ENCODE assay signal across 1 cellular context in the genomic region with DNA sequence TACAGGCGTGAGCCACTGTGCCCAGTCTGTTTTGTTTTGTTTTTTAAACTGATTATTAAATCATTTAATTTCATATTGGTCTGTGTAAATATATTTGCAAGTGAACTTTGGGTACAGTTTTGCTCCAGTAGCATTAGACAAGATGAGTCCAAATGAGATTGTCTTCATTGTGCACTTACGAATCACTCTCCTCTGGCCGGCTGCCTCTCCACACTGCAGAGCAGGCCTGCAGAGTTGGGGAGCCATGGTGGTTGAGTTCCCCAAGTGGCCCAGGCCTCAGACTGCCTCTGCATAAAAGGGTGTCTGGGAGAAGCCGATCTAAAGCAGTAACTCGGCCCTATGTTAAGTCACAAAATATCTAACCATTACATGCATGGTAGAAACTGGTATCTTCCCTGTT.
TF ChIP-seq lines count a peak whose summit lies in the region.

No MANE protein-coding gene starts in this region.

TF ChIP-seq in IMR-90, 13 proteins besides CTCF, POLR2A, EP300 and RAD21 (continued from another document):
- TF ChIP-seq, protein P1, sequence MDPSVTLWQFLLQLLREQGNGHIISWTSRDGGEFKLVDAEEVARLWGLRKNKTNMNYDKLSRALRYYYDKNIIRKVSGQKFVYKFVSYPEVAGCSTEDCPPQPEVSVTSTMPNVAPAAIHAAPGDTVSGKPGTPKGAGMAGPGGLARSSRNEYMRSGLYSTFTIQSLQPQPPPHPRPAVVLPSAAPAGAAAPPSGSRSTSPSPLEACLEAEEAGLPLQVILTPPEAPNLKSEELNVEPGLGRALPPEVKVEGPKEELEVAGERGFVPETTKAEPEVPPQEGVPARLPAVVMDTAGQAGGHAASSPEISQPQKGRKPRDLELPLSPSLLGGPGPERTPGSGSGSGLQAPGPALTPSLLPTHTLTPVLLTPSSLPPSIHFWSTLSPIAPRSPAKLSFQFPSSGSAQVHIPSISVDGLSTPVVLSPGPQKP (IDR thresholded peaks at IDR 0.05; ENCODE audit: borderline replicate concordance, low read depth, low read length), result no peak
- TF ChIP-seq SMC3 (IDR thresholded peaks at IDR 0.05; ENCODE audit: low read depth, low read length) (no peak), MAZ (IDR thresholded peaks at IDR 0.05; ENCODE audit: borderline replicate concordance, low read depth, low read length) (no peak), FOS (IDR thresholded peaks at IDR 0.05; ENCODE audit: low read depth, low read length) (no peak), MAFK (IDR thresholded peaks at IDR 0.05; ENCODE audit: low read depth, low read length) (no peak), NFE2L2 (IDR thresholded peaks at IDR 0.05; ENCODE audit: low read depth, low read length) (no peak), CHD1 (IDR thresholded peaks at IDR 0.05; ENCODE audit: low read depth, low read length) (no peak)
